ENCODE assay signal across 8 cellular contexts in the genomic region with DNA sequence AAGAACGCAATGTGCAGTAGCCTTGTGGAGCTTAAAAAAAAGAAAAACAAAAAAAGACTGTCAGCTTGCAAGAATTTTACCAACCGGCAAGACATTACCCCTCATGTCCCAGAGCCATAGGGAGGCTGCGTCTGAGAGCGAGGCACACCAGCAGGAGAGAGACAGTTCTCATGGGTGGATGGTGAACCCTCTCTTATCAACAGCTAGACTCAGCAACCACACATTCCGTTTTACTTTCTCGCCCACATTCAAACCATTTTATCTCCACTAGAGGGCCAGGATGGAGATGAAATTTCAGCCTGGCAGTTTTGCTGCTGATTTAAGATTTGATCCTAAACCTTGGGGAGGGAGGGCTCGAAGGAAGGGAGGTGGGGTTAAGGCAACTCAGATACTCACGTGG.
DNase-seq lines count a peak whose midpoint lies in the region; ATAC-seq lines count a peak whose summit lies in the region.

No MANE protein-coding gene starts in this region.

- peak overlapping the region; percentile 32 for H3K27ac Mint-ChIP-seq in activated T-cell treated with anti-CD3 and anti-CD28 coated beads, Interleukin-2, amount 50 U/mL, for 24 hours

- peaks cover 66% of the 10 kb centered on the region for H3K4me1 Mint-ChIP-seq in activated T-cell treated with anti-CD3 and anti-CD28 coated beads, Interleukin-2, amount 50 U/mL, for 24 hours (ENCODE audit: low read depth)

- H3K4me3 Mint-ChIP-seq in activated T-cell treated with anti-CD3 and anti-CD28 coated beads, Interleukin-2, amount 50 U/mL, for 24 hours, result no peak overlapping the region

- no peaks in the 10 kb centered on the region for H3K27me3 Mint-ChIP-seq in activated T-cell treated with anti-CD3 and anti-CD28 coated beads, Interleukin-2, amount 50 U/mL, for 24 hours

- no peak for ATAC-seq in HG03520 (IDR thresholded peaks at IDR 0.05; ENCODE audit: unreplicated experiment)
- no peak for ATAC-seq in GM21360 (IDR thresholded peaks at IDR 0.05; ENCODE audit: unreplicated experiment)

- DNase-seq in NCI-H524 (lab: John Stamatoyannopoulos, UW) (peak; percentile 1 to 28), NCI-H524 treated with DMSO at 0.1 percent for 48 hours (lab: John Stamatoyannopoulos, UW) (no peak), Kasumi-1 (lab: John Stamatoyannopoulos, UW) (peak; percentile 55 to 79), glomerular visceral epithelial cell (ENCODE audit: extremely low spot score) (peak; percentile 24), putamen (ENCODE audit: low spot score) (peak; percentile 66)
- peak; percentile 43 for DNase-seq in activated T-cell treated with anti-CD3 and anti-CD28 coated beads, Interleukin-2, amount 50 U/mL, for 24 hours

- no peaks in the 10 kb centered on the region for H3K9me3 Mint-ChIP-seq in activated T-cell treated with anti-CD3 and anti-CD28 coated beads, Interleukin-2, amount 50 U/mL, for 24 hours

- H3K36me3 Mint-ChIP-seq in activated T-cell treated with anti-CD3 and anti-CD28 coated beads, Interleukin-2, amount 50 U/mL, for 24 hours (ENCODE audit: low read depth), result peaks cover 11% of the 10 kb centered on the region
